In the genomic region with DNA sequence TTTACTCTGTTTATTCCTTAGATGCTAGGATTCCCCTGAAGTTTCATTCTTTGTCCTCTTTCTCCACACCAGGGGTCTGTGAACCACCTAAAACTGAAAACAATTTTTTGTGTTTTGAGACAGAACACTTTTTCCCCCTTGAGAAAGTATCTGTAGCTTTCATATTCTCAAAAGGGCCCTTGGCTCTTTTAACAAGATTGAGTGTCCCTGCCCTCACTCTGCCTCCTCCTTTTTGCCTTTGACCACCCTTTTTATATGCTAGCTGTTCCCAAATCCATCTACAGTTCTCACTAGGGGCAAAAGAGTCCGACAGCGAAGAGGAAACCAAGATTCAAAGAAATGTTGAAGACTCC, we compare ENCODE assay signal across 8 cellular contexts. TPM values are rescaled to one million over a fixed set of nuclear protein-coding genes. Genes with fewer than 3 reads are reported as not detected.
A peak's percentile ranks its signal among the peaks of the same experiment; 100 is the strongest.
DNase-seq lines count a peak whose midpoint lies in the region; ATAC-seq, FAIRE-seq and TF ChIP-seq lines count a peak whose summit lies in the region.

No MANE protein-coding gene starts in this region.

- no peak for TF ChIP-seq POLR2A in endothelial cell of umbilical vein (IDR thresholded peaks at IDR 0.05; ENCODE audit: low read depth, low read length)

- H3K27ac Mint-ChIP-seq in CD8-positive, alpha-beta T cell = peak overlapping the region; percentile 79
- H3K27ac Mint-ChIP-seq in osteocyte (ENCODE audit: unreplicated experiment) = peak overlapping the region; percentile 88

- CTCF ChIA-PET in CD8-positive, alpha-beta T cell (lab: Charles Lee) = no interaction called here
- CTCF ChIA-PET in OCI-LY7 (lab: Charles Lee; ENCODE audit: unreplicated experiment) (no interaction called here), endothelial cell of umbilical vein (lab: Charles Lee) (interaction anchor here (1.6 to 3.2 kb wide), 3 partner anchors 70 to 248 kb away, joined by 4 to 17 read pairs (median 6); no protein-coding TSS in a partner anchor)

- peak overlapping the region; percentile 95 for H2AFZ ChIP-seq in OCI-LY7 (ENCODE audit: low read length)
- H2AFZ ChIP-seq in endothelial cell of umbilical vein (ENCODE audit: low read depth, low read length) = peak overlapping the region; percentile 94

- no TSS peak for BruUV-seq in OCI-LY7 (replicated peaks; lab: Mats Ljungman, UMichigan)
- no TSS peak for BruUV-seq in endothelial cell of umbilical vein (replicated peaks; lab: Mats Ljungman, UMichigan)

- peaks cover 14% of the 10 kb centered on the region for H3K36me3 Mint-ChIP-seq in CD8-positive, alpha-beta T cell
- H3K36me3 Mint-ChIP-seq in osteocyte (ENCODE audit: unreplicated experiment) = peaks cover 9% of the 10 kb centered on the region

- peak overlapping the region; percentile 74 for H3K4me3 ChIP-seq in CD8-positive, alpha-beta T cell (ENCODE audit: low read depth, low read length)
- H3K4me3 ChIP-seq in OCI-LY7 (ENCODE audit: low read depth, low read length, poor library complexity, severe bottlenecking) (peak overlapping the region; percentile 87), endothelial cell of umbilical vein (replicated peaks in 1 of 3; ENCODE audit: insufficient read depth in 1 of 3, low read depth in 1 of 3, low read length in 3 of 3) (peak overlapping the region; percentile 44 to 84 (median 70))

- TF ChIP-seq CTCF in CD8-positive, alpha-beta T cell (IDR thresholded peaks at IDR 0.05) = no peak
- TF ChIP-seq CTCF in OCI-LY7 (conservative IDR thresholded peaks at IDR 0.05; ENCODE audit: low read length) (no peak), endothelial cell of umbilical vein (IDR thresholded peaks at IDR 0.05; ENCODE audit: extremely low read depth in 1 of 2, insufficient read depth in 1 of 2, low read depth in 1 of 2, low read length in 2 of 2) (no peak), osteocyte (IDR thresholded peaks at IDR 0.05) (no peak)

- peaks cover 23% of the 10 kb centered on the region; the same call in 1 of the 2 replicates for H3K79me2 ChIP-seq in OCI-LY7 (ENCODE audit: insufficient read depth, low read depth, low read length)
- H3K79me2 ChIP-seq in endothelial cell of umbilical vein (ENCODE audit: control insufficient read depth, insufficient read depth, low read length) = peaks cover 24% of the 10 kb centered on the region

- H3K4me3 Mint-ChIP-seq in CD8-positive, alpha-beta T cell = peak overlapping the region; percentile 85
- H3K4me3 Mint-ChIP-seq in osteocyte (ENCODE audit: unreplicated experiment) = peak overlapping the region; percentile 87

- no peak for DNase-seq in CD8-positive, alpha-beta T cell
- DNase-seq in OCI-LY7 (ENCODE audit: low spot score) (no peak), endothelial cell of umbilical vein (ENCODE audit: low read depth, low spot score) (no peak), osteocyte (ENCODE audit: extremely low spot score, unreplicated experiment) (no peak), hepatic stellate cell (ENCODE audit: low spot score) (no peak), NCI-H748 (lab: John Stamatoyannopoulos, UW; ENCODE audit: unreplicated experiment) (no peak)

- no peaks in the 10 kb centered on the region for H3K9me3 Mint-ChIP-seq in CD8-positive, alpha-beta T cell
- H3K9me3 Mint-ChIP-seq in osteocyte (ENCODE audit: unreplicated experiment) = no peaks in the 10 kb centered on the region

- H3K9me1 ChIP-seq in endothelial cell of umbilical vein (replicated peaks; ENCODE audit: control insufficient read depth, extremely low read depth, insufficient read depth, low read length) = no peaks in the 10 kb centered on the region

- H3K4me1 Mint-ChIP-seq in CD8-positive, alpha-beta T cell (ENCODE audit: low read depth) = peaks cover 35% of the 10 kb centered on the region
- H3K4me1 Mint-ChIP-seq in osteocyte (ENCODE audit: unreplicated experiment) = peaks cover 42% of the 10 kb centered on the region

- H3K4me2 ChIP-seq in OCI-LY7 (ENCODE audit: low read length) (peak overlapping the region; percentile 82), endothelial cell of umbilical vein (ENCODE audit: insufficient read depth, low read length) (peak overlapping the region; percentile 94)

- H3K27me3 ChIP-seq in CD8-positive, alpha-beta T cell (ENCODE audit: insufficient read depth, low read length) = no peaks in the 10 kb centered on the region
- no peaks in the 10 kb centered on the region for H3K27me3 ChIP-seq in endothelial cell of umbilical vein (ENCODE audit: control insufficient read depth in 2 of 2, insufficient read depth in 2 of 2, low read length in 2 of 2)

- dilution Hi-C loops in endothelial cell of umbilical vein (cut with MboI; ENCODE audit: extremely low pct_ligation_motif_present, low sequenced_read_pairs) = no loop called here

- H3K4me1 ChIP-seq in CD8-positive, alpha-beta T cell (ENCODE audit: insufficient read depth, low read length) = peaks cover 11% of the 10 kb centered on the region
- H3K4me1 ChIP-seq in OCI-LY7 (ENCODE audit: insufficient read depth, low read length, poor library complexity, severe bottlenecking) (peaks cover 30% of the 10 kb centered on the region), endothelial cell of umbilical vein (ENCODE audit: control insufficient read depth, extremely low read depth, insufficient read depth, low read length) (peaks cover 17% of the 10 kb centered on the region)

- no peak for ATAC-seq in CD8-positive, alpha-beta T cell
- ATAC-seq in GM18511 (IDR thresholded peaks at IDR 0.05; ENCODE audit: unreplicated experiment) (no peak), HG03354 (IDR thresholded peaks at IDR 0.05; ENCODE audit: poor library complexity, severe bottlenecking, unreplicated experiment) (no peak)

- peak overlapping the region; percentile 48 for H3K9ac ChIP-seq in endothelial cell of umbilical vein (replicated peaks; ENCODE audit: extremely low read depth, insufficient read depth, low read length)

- no peak for FAIRE-seq in endothelial cell of umbilical vein (lab: Jason Lieb, UNC)

- H3K27ac ChIP-seq in CD8-positive, alpha-beta T cell (ENCODE audit: low read depth, low read length) = no peak overlapping the region
- H3K27ac ChIP-seq in OCI-LY7 (ENCODE audit: low read depth, low read length, poor library complexity, severe bottlenecking) (peak overlapping the region; percentile 14), endothelial cell of umbilical vein (ENCODE audit: insufficient read depth, low read depth, low read length) (no peak overlapping the region)

- no peaks in the 10 kb centered on the region for H3K36me3 ChIP-seq in CD8-positive, alpha-beta T cell (ENCODE audit: insufficient read depth, low read length)
- peaks cover 25% of the 10 kb centered on the region for H3K36me3 ChIP-seq in OCI-LY7 (ENCODE audit: insufficient read depth, low read length)
- no peaks in the 10 kb centered on the region for H3K36me3 ChIP-seq in endothelial cell of umbilical vein (ENCODE audit: control insufficient read depth in 2 of 2, extremely low read depth in 1 of 2, insufficient read depth in 2 of 2, low read length in 2 of 2)

- no peaks in the 10 kb centered on the region for H3K9me3 ChIP-seq in CD8-positive, alpha-beta T cell (ENCODE audit: low read length)
- H3K9me3 ChIP-seq in OCI-LY7 (ENCODE audit: low read length) (0 out of 2 replicates have a peak, but pooled peaks cover 4% of the 10 kb centered on the region), endothelial cell of umbilical vein (replicated peaks; ENCODE audit: control insufficient read depth, insufficient read depth, low read length) (no peaks in the 10 kb centered on the region)

- no peaks in the 10 kb centered on the region for H3K27me3 Mint-ChIP-seq in CD8-positive, alpha-beta T cell (ENCODE audit: low read depth)
- no peaks in the 10 kb centered on the region for H3K27me3 Mint-ChIP-seq in osteocyte (ENCODE audit: unreplicated experiment)

- intact Hi-C loops in CD8-positive, alpha-beta T cell (cut with DNase I, micrococcal nuclease) = loop anchor here (1.0 to 10.0 kb wide), 15 partner anchors 400 to 1950 kb away; partner anchors contain the start of genes B3GNT2 (in 2 of the 2), PAPOLG (in 2 of the 2), CCT4 (in 1 of the 2) and COMMD1 (in 1 of the 2)
- intact Hi-C loops in OCI-LY7 (cut with micrococcal nuclease; ENCODE audit: unreplicated experiment) = no loop called here
- intact Hi-C loops in endothelial cell of umbilical vein (cut with micrococcal nuclease) = loop anchor here (1.0 to 10.0 kb wide), 8 partner anchors 71 to 800 kb away; partner anchors contain the start of genes COMMD1, OTX1 and TMEM17

- H3K9me2 ChIP-seq in OCI-LY7 (ENCODE audit: insufficient read depth, low read length) = no peaks in the 10 kb centered on the region

- POLR2A ChIA-PET in CD8-positive, alpha-beta T cell (lab: Charles Lee) = interaction anchor here (0.7 to 1.0 kb wide), 2 partner anchors 20 to 184 kb away, joined by 3 to 4 read pairs; no protein-coding TSS in a partner anchor
- POLR2A ChIA-PET in OCI-LY7 (lab: Charles Lee) (interaction anchor here (0.6 to 0.9 kb wide), 3 partner anchors 17 to 995 kb away, joined by 3 read pairs; no protein-coding TSS in a partner anchor), endothelial cell of umbilical vein (lab: Charles Lee) (interaction anchor here (0.6 to 1.0 kb wide), 3 partner anchors 40 to 226 kb away, joined by 3 to 8 read pairs (median 3); no protein-coding TSS in a partner anchor)

- no peaks in the 10 kb centered on the region for H4K20me1 ChIP-seq in OCI-LY7 (ENCODE audit: insufficient read depth, low read length)
- no peaks in the 10 kb centered on the region for H4K20me1 ChIP-seq in endothelial cell of umbilical vein (replicated peaks; ENCODE audit: control insufficient read depth, extremely low read depth, insufficient read depth, low read length)

TF ChIP-seq in endothelial cell of umbilical vein, 7 proteins besides CTCF, POLR2A, EP300 and RAD21:
- TF ChIP-seq FOS (IDR thresholded peaks at IDR 0.05; ENCODE audit: borderline replicate concordance, insufficient read depth, low read length) (no peak), JUN (IDR thresholded peaks at IDR 0.05; ENCODE audit: borderline replicate concordance, insufficient read depth, insufficient read length, low read depth) (no peak), MYC (IDR thresholded peaks at IDR 0.05; ENCODE audit: low read depth, low read length) (no peak)
TF ChIP-seq in endothelial cell of umbilical vein: peak in this region for 0.

RNA-seq across cellular contexts. Expression of gene EHBP1, which starts 0.9 kb away (rescaled TPM):
- total RNA-seq in CD8-positive, alpha-beta T cell = 10 to 100 TPM; 16.2 to 16.7 TPM
- total RNA-seq in OCI-LY7 (2014; rRNA removed; shearing (Covaris generic)) = 26.8 and 33.3 TPM in 2 replicates
- total RNA-seq in OCI-LY7 (2022) (34.1 and 34.4 TPM in 2 replicates), endothelial cell of umbilical vein (31.6 and 34.8 TPM in 2 replicates), osteocyte (41.9 and 46.5 TPM in 2 replicates)
- 5.0 and 8.4 TPM in 2 replicates for polyA plus RNA-seq in endothelial cell of umbilical vein
- 11.3 and 11.8 TPM in 2 replicates for polyA plus RNA-seq in endothelial cell of umbilical vein (2011; cell fraction: cytosol; rRNA removed)
- polyA plus RNA-seq in endothelial cell of umbilical vein (2011; cell fraction: nucleus; rRNA removed) = 23.7 and 25.8 TPM in 2 replicates
- 21.0 and 24.8 TPM in 2 replicates for polyA plus RNA-seq in endothelial cell of umbilical vein (2012)
- 32.1 and 45.1 TPM in 2 replicates for polyA minus RNA-seq in endothelial cell of umbilical vein
- 10.5 TPM for polyA minus RNA-seq in endothelial cell of umbilical vein (2011; cell fraction: cytosol; rRNA and poly(A)+ RNA removed)
- 68.4 and 80.3 TPM in 2 replicates for polyA minus RNA-seq in endothelial cell of umbilical vein (2011; cell fraction: nucleus; rRNA and poly(A)+ RNA removed)
